Comparison of ENCODE assay signal across 33 cellular contexts in genomic region chr19:44975444-44975843, GRCh38. TPM values are rescaled to one million over a fixed set of nuclear protein-coding genes. Genes with fewer than 3 reads are reported as not detected.
"Had no signal": no experiment of that assay in that cellular context is flagged by ENCODE, and none has a peak within 500 bp of the region (broad histone marks: within the 10 kb centered on the region; RNA-seq: fewer than 3 reads in every experiment).

No MANE protein-coding gene starts in this region.

- H3K4me2 ChIP-seq: neural progenitor cell had no signal

- H3K4me1 ChIP-seq: left lung, lower lobe of right lung, neural progenitor cell, right atrium auricular region, suprapubic skin, tibial artery, upper lobe of right lung had no signal

- H3K9me3 ChIP-seq: left lung, lower lobe of right lung, neutrophil, ovary, right atrium auricular region, right lobe of liver, suprapubic skin, thoracic aorta, tibial artery, upper lobe of right lung had no signal

- H3K4me3 ChIP-seq: left lung, lower lobe of right lung, neural progenitor cell, ovary, right atrium auricular region, right lobe of liver, skin epidermis, suprapubic skin, thoracic aorta, tibial artery, upper lobe of right lung had no signal

- H3K36me3 ChIP-seq: neural progenitor cell, ovary had no signal

- H2AFZ ChIP-seq: neural progenitor cell had no signal

- H3K9ac ChIP-seq: neural progenitor cell had no signal

- H3K27ac ChIP-seq: left lung, lower lobe of right lung, neural progenitor cell, neutrophil, ovary, right atrium auricular region, skin epidermis, suprapubic skin, thoracic aorta, tibial artery, upper lobe of right lung had no signal

- ATAC-seq: left colon, left lung, lower lobe of right lung, natural killer cell, upper lobe of right lung had no signal

- DNase-seq: hypothalamus; immature natural killer cell; kidney; left colon; left lung; lower lobe of right lung; mammary epithelial cell; mesenchymal stem cell; naive B cell; natural killer cell; nephron progenitor cell; occipital lobe; ovary; right lobe of liver; stimulated activated CD4-positive, alpha-beta T cell treated with anti-CD3 and anti-CD28 coated beads, Interleukin-12 subunit alpha, Interleukin-12 subunit beta, amount 100 ng/mL, for 4 hours; stimulated activated CD4-positive, alpha-beta T cell treated with anti-CD3 and anti-CD28 coated beads, Interleukin-15, amount 100 ng/mL, for 24 hours; stimulated activated CD4-positive, alpha-beta T cell treated with anti-CD3 and anti-CD28 coated beads, Interleukin-2, amount 100 ng/mL, for 24 hours; stimulated activated CD4-positive, alpha-beta T cell treated with anti-CD3 and anti-CD28 coated beads, Interleukin-4, amount 100 ng/mL, for 1 hour; stimulated activated naive CD4-positive, alpha-beta T cell; tibial artery; trophoblast cell; upper lobe of right lung had no signal

- H3K27me3 ChIP-seq: left lung, neural progenitor cell, neutrophil, ovary, right atrium auricular region, right lobe of liver, suprapubic skin, tibial artery, upper lobe of right lung had no signal

RNA-seq across cellular contexts. Expression of gene APOC2, which starts 29.6 kb away (rescaled TPM):
- total RNA-seq: mammary epithelial cell, natural killer cell, progenitor cell of endocrine pancreas, pulmonary artery endothelial cell, renal cortical epithelial cell, right atrium auricular region, thoracic aorta had no signal
- polyA plus RNA-seq: mammary epithelial cell had no signal

RNA-seq across cellular contexts. Expression of gene APOC4, which starts 33.4 kb away (rescaled TPM):
- total RNA-seq: kidney, left colon, left lung, mammary epithelial cell, mucosa of gallbladder, natural killer cell, occipital lobe, progenitor cell of endocrine pancreas, pulmonary artery endothelial cell, renal cortical epithelial cell, right atrium auricular region, subcutaneous adipose tissue, suprapubic skin, thoracic aorta, upper lobe of right lung had no signal
- polyA plus RNA-seq: immature natural killer cell, mammary epithelial cell, ovary had no signal
